Comparison of ENCODE assay signal across 10 cellular contexts in the genomic region with DNA sequence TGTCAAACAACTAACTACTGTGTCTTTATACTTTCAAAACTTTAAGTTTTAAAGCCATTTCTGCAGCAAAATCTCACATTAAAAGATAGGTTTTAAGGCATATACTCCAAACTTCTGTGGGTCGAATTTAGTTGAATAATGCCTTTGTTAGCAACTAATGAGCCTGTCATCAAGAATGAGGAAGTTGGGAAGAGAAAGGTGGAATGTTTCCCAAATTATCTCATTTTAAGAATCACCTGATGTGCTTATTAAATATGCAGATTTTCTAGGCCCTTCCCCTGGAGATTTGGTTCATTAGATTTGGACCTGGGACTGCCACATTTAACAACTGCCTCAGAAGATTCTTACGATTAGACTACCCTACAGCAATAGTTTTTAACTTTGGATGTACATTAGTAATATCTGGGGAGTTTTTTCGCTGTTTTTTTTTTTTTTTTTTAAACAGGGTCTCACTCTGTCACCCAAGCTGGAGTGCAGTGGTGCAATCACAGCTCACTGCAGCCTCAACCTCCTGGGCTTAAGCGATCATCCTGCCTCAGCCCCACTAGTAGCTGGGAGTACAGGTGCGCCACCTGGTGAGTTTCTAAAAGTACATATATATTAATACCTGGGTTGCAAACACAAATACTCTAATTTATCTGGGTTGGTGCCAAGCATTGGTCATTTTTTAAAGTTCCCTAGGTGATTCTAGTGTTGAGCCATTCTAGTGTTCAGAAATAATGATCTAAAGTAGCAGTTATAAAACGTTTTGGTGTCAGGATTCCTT. TPM values are rescaled to one million over a fixed set of nuclear protein-coding genes. Genes with fewer than 3 reads are reported as not detected.
A peak's percentile ranks its signal among the peaks of the same experiment; 100 is the strongest.
DNase-seq lines count a peak whose midpoint lies in the region; ATAC-seq, FAIRE-seq and TF ChIP-seq lines count a peak whose summit lies in the region.
"Had no signal": no experiment of that assay in that cellular context is flagged by ENCODE, and none has a peak within 500 bp of the region (broad histone marks: within the 10 kb centered on the region; RNA-seq: fewer than 3 reads in every experiment).

No MANE protein-coding gene starts in this region.

- no peaks in the 10 kb centered on the region for H3K79me2 ChIP-seq in OCI-LY1 (ENCODE audit: insufficient read depth, low read length)
- no peaks in the 10 kb centered on the region for H3K79me2 ChIP-seq in HepG2 (ENCODE audit: insufficient read depth, low read length)

- H3K27me3 ChIP-seq in OCI-LY1 (ENCODE audit: insufficient read depth, low read length) (no peaks in the 10 kb centered on the region), HepG2 (ENCODE audit: control insufficient read depth in 1 of 2, insufficient read depth in 2 of 2, low read length in 2 of 2) (no peaks in the 10 kb centered on the region), upper lobe of right lung (no peaks in the 10 kb centered on the region)
- H3K27me3 ChIP-seq: ascending aorta had no signal

- no peak for TF ChIP-seq POLR2A in HepG2 (IDR thresholded peaks at IDR 0.05; ENCODE audit: insufficient read depth in 1 of 2, low read depth in 2 of 2, low read length in 2 of 2)

- CTCF ChIA-PET in HepG2 (lab: Yijun Ruan, JAX; ENCODE audit: low intra/inter-chr PET ratio, low total read pairs) = interaction anchor here (0.7 kb wide), 1 partner anchor 23 kb away, joined by 3 read pairs; no protein-coding TSS in a partner anchor

- WGBS in HepG2 (ENCODE audit: low lambda C conversion rate) = 40% methylated on average over 6 of the region's 6 CpGs

- H3F3A ChIP-seq in OCI-LY1 (ENCODE audit: insufficient read depth, low read length) = no peaks in the 10 kb centered on the region

- ATAC-seq in GM18858 (IDR thresholded peaks at IDR 0.05; ENCODE audit: unreplicated experiment) (peak; percentile 30), GM21786 (IDR thresholded peaks at IDR 0.05; ENCODE audit: unreplicated experiment) (peak; percentile 53), HepG2 (peak; percentile 60; the same call in 1 of the 3 replicates), upper lobe of right lung (no peak)

- POLR2A ChIA-PET in HepG2 (lab: Yijun Ruan, JAX) = no interaction called here

- TF ChIP-seq CTCF in OCI-LY1 (IDR thresholded peaks at IDR 0.05; ENCODE audit: low read length) (peak; percentile 27), HepG2 (CRISPR knock-in tag; IDR thresholded peaks at IDR 0.05) (peak; percentile 60), upper lobe of right lung (IDR thresholded peaks at IDR 0.05) (no peak)

- TF ChIP-seq RAD21 in HepG2 (CRISPR knock-in tag; IDR thresholded peaks at IDR 0.05) = no peak

- intact Hi-C loops in HepG2 (cut with micrococcal nuclease; ENCODE audit: unreplicated experiment) (no loop called here), upper lobe of right lung (cut with DNase I) (no loop called here)

- H2AFZ ChIP-seq in OCI-LY1 (ENCODE audit: low read length) (no peak overlapping the region), HepG2 (ENCODE audit: low read length) (no peak overlapping the region)

- H3K4me2 ChIP-seq in OCI-LY1 (ENCODE audit: low read length) (peak overlapping the region; percentile 38; the same call in 1 of the 2 replicates), HepG2 (ENCODE audit: low read depth, low read length) (no peak overlapping the region)

- TF ChIP-seq EP300 in HepG2 (IDR thresholded peaks at IDR 0.05; ENCODE audit: low read depth in 2 of 2, low read length in 2 of 2) (no peak), HepG2 (CRISPR knock-in tag; IDR thresholded peaks at IDR 0.05; ENCODE audit: borderline replicate concordance) (no peak)

- no peaks in the 10 kb centered on the region for H3K9me2 ChIP-seq in OCI-LY1 (ENCODE audit: low read depth, low read length)

- H3K36me3 ChIP-seq in OCI-LY1 (ENCODE audit: insufficient read depth, low read length) = no peaks in the 10 kb centered on the region
- no peaks in the 10 kb centered on the region for H3K36me3 ChIP-seq in HepG2 (replicated peaks in 1 of 2; ENCODE audit: control insufficient read depth in 1 of 2, insufficient read depth in 2 of 2, low read length in 2 of 2)
- no peaks in the 10 kb centered on the region for H3K36me3 ChIP-seq in upper lobe of right lung
- H3K36me3 ChIP-seq: ascending aorta had no signal

- H3K9ac ChIP-seq in OCI-LY1 (ENCODE audit: low read length) (no peak overlapping the region), HepG2 (ENCODE audit: insufficient read depth, low read depth, low read length) (no peak overlapping the region)

- peak; percentile 32 for FAIRE-seq in HepG2 (lab: Jason Lieb, UNC)
- FAIRE-seq: H1 had no signal

- H3K4me3 ChIP-seq in OCI-LY1 (ENCODE audit: low read depth, low read length, poor library complexity, severe bottlenecking) (no peak overlapping the region), HepG2 (replicated peaks in 1 of 3; ENCODE audit: insufficient read depth in 1 of 3, low read depth in 2 of 3, low read length in 3 of 3) (no peak overlapping the region), upper lobe of right lung (no peak overlapping the region)
- H3K4me3 ChIP-seq: ascending aorta had no signal

- H3K9me3 ChIP-seq in OCI-LY1 (ENCODE audit: low read length) = no peaks in the 10 kb centered on the region
- no peaks in the 10 kb centered on the region for H3K9me3 ChIP-seq in HepG2 (ENCODE audit: low read length)
- H3K9me3 ChIP-seq in upper lobe of right lung = no peaks in the 10 kb centered on the region
- H3K9me3 ChIP-seq: ascending aorta had no signal

- H3K27ac ChIP-seq in OCI-LY1 (ENCODE audit: low read depth, low read length, poor library complexity, severe bottlenecking) (peak overlapping the region; percentile 33), HepG2 (ENCODE audit: extremely low read length, insufficient read depth, low read length) (no peak overlapping the region), upper lobe of right lung (no peak overlapping the region)
- H3K27ac ChIP-seq: ascending aorta had no signal

- no TSS peak for BruUV-seq in HepG2 (replicated peaks; lab: Mats Ljungman, UMichigan)

- H3K4me1 ChIP-seq in OCI-LY1 (ENCODE audit: insufficient read depth, low read length, severe bottlenecking) (peaks cover 54% of the 10 kb centered on the region), HepG2 (ENCODE audit: insufficient read depth, low read length) (peaks cover 12% of the 10 kb centered on the region), upper lobe of right lung (no peaks in the 10 kb centered on the region)
- H3K4me1 ChIP-seq: ascending aorta had no signal

- H4K20me1 ChIP-seq in OCI-LY1 (ENCODE audit: insufficient read depth, low read length) = no peaks in the 10 kb centered on the region
- H4K20me1 ChIP-seq in HepG2 (ENCODE audit: insufficient read depth, low read length) = no peaks in the 10 kb centered on the region

- in situ Hi-C loops in HepG2 (cut with HindIII; ENCODE audit: extremely low pct_ligation_motif_present, low pct_unique_long_range_greater_than_20kb) = no loop called here

- DNase-seq in HepG2 (ENCODE audit: low spot score) (peak; percentile 7), DMS153 (lab: John Stamatoyannopoulos, UW) (no peak), NCI-H187 treated with DMSO at 0.1 percent for 48 hours (lab: John Stamatoyannopoulos, UW) (no peak), upper lobe of right lung (no peak), NCI-H2171 treated with DMSO at 0.1 percent for 48 hours (lab: John Stamatoyannopoulos, UW) (no peak)

RNA-seq across cellular contexts. Expression of a gene that starts 16.1 kb away (rescaled TPM):
- total RNA-seq in HepG2 (2016; rRNA removed; fragmentation: Illumina TruSeq; extraction: Trizol) (not detected in 2 replicates), upper lobe of right lung (4.0 TPM)
- not detected in 2 replicates for total RNA-seq in HepG2 (2016; cell fraction: cytosol; rRNA removed; fragmentation: Illumina TruSeq; extraction: Trizol; ENCODE audit: low read depth)
- total RNA-seq in HepG2 (2016; cell fraction: insoluble cytoplasmic fraction; rRNA removed; fragmentation: Illumina TruSeq; extraction: Trizol) = not detected in 2 replicates
- not detected in 2 replicates for total RNA-seq in HepG2 (2016; cell fraction: membrane; rRNA removed; fragmentation: Illumina TruSeq; extraction: Trizol)
- total RNA-seq in HepG2 (2016; cell fraction: nucleus; rRNA removed; fragmentation: Illumina TruSeq; extraction: Trizol) = not detected in 2 replicates
- not detected in 2 replicates for polyA plus RNA-seq in HepG2 (2011; rRNA removed)
- polyA plus RNA-seq in HepG2 (2011; cell fraction: cytosol; rRNA removed) = not detected in 2 replicates
- polyA plus RNA-seq in HepG2 (2011; cell fraction: nucleus; rRNA removed) = not detected in 2 replicates
- polyA plus RNA-seq in HepG2 (2012) = not detected in 2 replicates
- not detected in 2 replicates for polyA plus RNA-seq in HepG2 (2016; cell fraction: cytosol; fragmentation: Illumina TruSeq; extraction: Trizol; ENCODE audit: low read depth)
- polyA plus RNA-seq in HepG2 (2016; cell fraction: insoluble cytoplasmic fraction; fragmentation: Illumina TruSeq; extraction: Trizol; ENCODE audit: low read depth) = not detected in 2 replicates
- polyA plus RNA-seq in HepG2 (2016; cell fraction: membrane; fragmentation: Illumina TruSeq; extraction: Trizol; ENCODE audit: low read depth) = not detected in 2 replicates
- not detected in 2 replicates for polyA plus RNA-seq in HepG2 (2016; cell fraction: nucleus; fragmentation: Illumina TruSeq; extraction: Trizol; ENCODE audit: insufficient read depth, low read depth)
- polyA minus RNA-seq in HepG2 (2011; rRNA and poly(A)+ RNA removed; ENCODE audit: low replicate concordance) = not detected in 2 replicates
- not detected in 2 replicates for polyA minus RNA-seq in HepG2 (2011; cell fraction: cytosol; rRNA and poly(A)+ RNA removed)
- not detected in 2 replicates for polyA minus RNA-seq in HepG2 (2011; cell fraction: nucleus; rRNA and poly(A)+ RNA removed)
- total RNA-seq: ascending aorta, H1 had no signal
- polyA plus RNA-seq: H1 had no signal

RNA-seq across cellular contexts. Expression of a gene that starts 59.6 kb away (rescaled TPM):
- total RNA-seq in HepG2 (2016; rRNA removed; fragmentation: Illumina TruSeq; extraction: Trizol) (64.2 and 91.1 TPM in 2 replicates), upper lobe of right lung (48.3 TPM)
- total RNA-seq in HepG2 (2016; cell fraction: cytosol; rRNA removed; fragmentation: Illumina TruSeq; extraction: Trizol; ENCODE audit: low read depth) = 8.4 and 10.9 TPM in 2 replicates
- total RNA-seq in HepG2 (2016; cell fraction: insoluble cytoplasmic fraction; rRNA removed; fragmentation: Illumina TruSeq; extraction: Trizol) = 66.0 and 90.6 TPM in 2 replicates
- 16.0 and 19.5 TPM in 2 replicates for total RNA-seq in HepG2 (2016; cell fraction: membrane; rRNA removed; fragmentation: Illumina TruSeq; extraction: Trizol)
- 61.7 and 67.1 TPM in 2 replicates for total RNA-seq in HepG2 (2016; cell fraction: nucleus; rRNA removed; fragmentation: Illumina TruSeq; extraction: Trizol)
- 265 and 274 TPM in 2 replicates for polyA plus RNA-seq in HepG2 (2011; rRNA removed)
- polyA plus RNA-seq in HepG2 (2011; cell fraction: cytosol; rRNA removed) = 91.6 and 146 TPM in 2 replicates
- polyA plus RNA-seq in HepG2 (2011; cell fraction: nucleus; rRNA removed) = 267 and 310 TPM in 2 replicates
- 133 and 173 TPM in 2 replicates for polyA plus RNA-seq in HepG2 (2012)
- 4.9 and 5.5 TPM in 2 replicates for polyA plus RNA-seq in HepG2 (2016; cell fraction: cytosol; fragmentation: Illumina TruSeq; extraction: Trizol; ENCODE audit: low read depth)
- 71.8 and 74.5 TPM in 2 replicates for polyA plus RNA-seq in HepG2 (2016; cell fraction: insoluble cytoplasmic fraction; fragmentation: Illumina TruSeq; extraction: Trizol; ENCODE audit: low read depth)
- polyA plus RNA-seq in HepG2 (2016; cell fraction: membrane; fragmentation: Illumina TruSeq; extraction: Trizol; ENCODE audit: low read depth) = 8.3 and 9.0 TPM in 2 replicates
- polyA plus RNA-seq in HepG2 (2016; cell fraction: nucleus; fragmentation: Illumina TruSeq; extraction: Trizol; ENCODE audit: insufficient read depth, low read depth) = 71.3 and 81.0 TPM in 2 replicates
- 11.6 and 131 TPM in 2 replicates for polyA minus RNA-seq in HepG2 (2011; rRNA and poly(A)+ RNA removed; ENCODE audit: low replicate concordance)
- 129 and 164 TPM in 2 replicates for polyA minus RNA-seq in HepG2 (2011; cell fraction: cytosol; rRNA and poly(A)+ RNA removed)
- 724 and 744 TPM in 2 replicates for polyA minus RNA-seq in HepG2 (2011; cell fraction: nucleus; rRNA and poly(A)+ RNA removed)
